In the genomic region with DNA sequence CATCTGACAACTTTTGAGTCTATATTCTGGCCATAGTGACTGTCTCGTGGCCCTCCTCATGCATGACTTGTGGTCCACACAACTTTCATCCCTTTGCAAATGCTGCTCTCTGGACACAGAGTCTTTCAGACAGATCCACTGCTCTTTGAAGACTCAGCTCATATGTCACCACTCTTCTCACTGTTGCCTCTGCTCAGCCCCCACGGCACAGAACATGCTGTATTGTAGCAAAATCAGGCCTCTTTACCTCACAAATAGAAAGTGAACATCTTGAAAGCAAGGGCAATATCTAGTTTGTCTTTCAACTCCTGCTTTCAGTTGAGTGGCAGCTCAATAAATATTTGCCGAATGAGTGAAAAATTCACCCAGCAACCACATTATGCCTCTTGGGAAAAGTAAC, we compare ENCODE assay signal across 16 cellular contexts.
DNase-seq lines count a peak whose midpoint lies in the region; ATAC-seq and TF ChIP-seq lines count a peak whose summit lies in the region.
"Had no signal": no experiment of that assay in that cellular context is flagged by ENCODE, and none has a peak within 500 bp of the region (broad histone marks: within the 10 kb centered on the region; RNA-seq: fewer than 3 reads in every experiment).

No MANE protein-coding gene starts in this region.

- H3K4me3 Mint-ChIP-seq in glutamatergic neuron (ENCODE audit: unreplicated experiment), result peak overlapping the region; percentile 81
- H3K4me3 Mint-ChIP-seq: CD4-positive, alpha-beta memory T cell; GM23338 had no signal

- H3K4me1 ChIP-seq in OCI-LY1 (ENCODE audit: insufficient read depth, low read length, severe bottlenecking) (peaks cover 65% of the 10 kb centered on the region), body of pancreas (no peaks in the 10 kb centered on the region)

- no peaks in the 10 kb centered on the region for H3K36me3 Mint-ChIP-seq in glutamatergic neuron (ENCODE audit: unreplicated experiment)
- H3K36me3 Mint-ChIP-seq: CD4-positive, alpha-beta memory T cell had no signal

- no peaks in the 10 kb centered on the region for H3K9me2 ChIP-seq in OCI-LY1 (ENCODE audit: low read depth, low read length)

- peaks cover 65% of the 10 kb centered on the region for H3K4me1 Mint-ChIP-seq in glutamatergic neuron (ENCODE audit: low read depth, unreplicated experiment)
- H3K4me1 Mint-ChIP-seq: CD4-positive, alpha-beta memory T cell had no signal

- 18 to 24% methylated on average over 3 of the region's 3 CpGs for WGBS in body of pancreas, 2 donors

- peak overlapping the region; percentile 99 for H3K27ac Mint-ChIP-seq in glutamatergic neuron (ENCODE audit: unreplicated experiment)
- H3K27ac Mint-ChIP-seq: CD4-positive, alpha-beta memory T cell had no signal

- H3K36me3 ChIP-seq in OCI-LY1 (ENCODE audit: insufficient read depth, low read length), result no peaks in the 10 kb centered on the region
- H3K36me3 ChIP-seq in body of pancreas (replicated peaks in 1 of 2; ENCODE audit: insufficient read depth in 1 of 2, low read depth in 2 of 2), result no peaks in the 10 kb centered on the region

- peaks cover 25% of the 10 kb centered on the region for H3K9me3 Mint-ChIP-seq in glutamatergic neuron (ENCODE audit: unreplicated experiment)
- H3K9me3 Mint-ChIP-seq: GM23338 had no signal

- intact Hi-C loops in body of pancreas (cut with DNase I), result no loop called here

- DNase-seq in DMS 273 (lab: John Stamatoyannopoulos, UW; ENCODE audit: unreplicated experiment) (peak; percentile 20), DMS 273 treated with DMSO at 0.1 percent for 48 hours (lab: John Stamatoyannopoulos, UW) (no peak), glutamatergic neuron (no peak), retina (peak; percentile 48), body of pancreas (no peak)
- DNase-seq: AML-193; CD4-positive, alpha-beta memory T cell; DMS79; H7 had no signal

- no peak overlapping the region for H2AFZ ChIP-seq in OCI-LY1 (ENCODE audit: low read length)
- H2AFZ ChIP-seq: GM23338 had no signal

- 0 out of 2 replicates have a peak overlapping the region, but pooled peaks have one; percentile 12 for H3K9ac ChIP-seq in OCI-LY1 (ENCODE audit: low read length)

- H3F3A ChIP-seq in OCI-LY1 (ENCODE audit: insufficient read depth, low read length), result no peaks in the 10 kb centered on the region

- H3K27ac ChIP-seq in OCI-LY1 (ENCODE audit: low read depth, low read length, poor library complexity, severe bottlenecking), result peak overlapping the region; percentile 30
- no peak overlapping the region for H3K27ac ChIP-seq in body of pancreas
- H3K27ac ChIP-seq: 22Rv1, C4-2B had no signal

- TF ChIP-seq POLR2A in body of pancreas (IDR thresholded peaks at IDR 0.05), result no peak

- ATAC-seq in HG02885 (IDR thresholded peaks at IDR 0.05; ENCODE audit: poor library complexity, unreplicated experiment) (no peak), GM21717 (IDR thresholded peaks at IDR 0.05; ENCODE audit: unreplicated experiment) (no peak), body of pancreas (no peak)
- ATAC-seq: GM12878 had no signal

- no peaks in the 10 kb centered on the region for H3K9me3 ChIP-seq in OCI-LY1 (ENCODE audit: low read length)
- H3K9me3 ChIP-seq in body of pancreas, result no peaks in the 10 kb centered on the region

- H3K4me2 ChIP-seq in OCI-LY1 (ENCODE audit: low read length), result peak overlapping the region; percentile 20; the same call in 1 of the 2 replicates
- H3K4me2 ChIP-seq: GM23338 had no signal

- no peaks in the 10 kb centered on the region for H3K27me3 ChIP-seq in OCI-LY1 (ENCODE audit: insufficient read depth, low read length)
- no peaks in the 10 kb centered on the region for H3K27me3 ChIP-seq in body of pancreas

- peaks cover 14% of the 10 kb centered on the region for H3K27me3 Mint-ChIP-seq in glutamatergic neuron (ENCODE audit: unreplicated experiment)
- H3K27me3 Mint-ChIP-seq: CD4-positive, alpha-beta memory T cell had no signal

- TF ChIP-seq CTCF in OCI-LY1 (IDR thresholded peaks at IDR 0.05; ENCODE audit: low read length), result no peak
- TF ChIP-seq CTCF in glutamatergic neuron (IDR thresholded peaks at IDR 0.05; ENCODE audit: partially characterized antibody, unreplicated experiment), result no peak
- TF ChIP-seq CTCF in body of pancreas (IDR thresholded peaks at IDR 0.05), result no peak

- H3K4me3 ChIP-seq in OCI-LY1 (ENCODE audit: low read depth, low read length, poor library complexity, severe bottlenecking) (no peak overlapping the region), body of pancreas (no peak overlapping the region)
- H3K4me3 ChIP-seq: GM12878, GM23338 had no signal

- H4K20me1 ChIP-seq in OCI-LY1 (ENCODE audit: insufficient read depth, low read length), result no peaks in the 10 kb centered on the region

- no peaks in the 10 kb centered on the region for H3K79me2 ChIP-seq in OCI-LY1 (ENCODE audit: insufficient read depth, low read length)

Comparison
In these comparisons a context has a peak if more than half of its experiments do, and no peak if none do; other contexts are left out.
1. DNase-seq: peak in DMS 273 (single experiment) and retina (single experiment); none in DMS 273 treated with DMSO at 0.1 percent for 48 hours (single experiment), glutamatergic neuron (single experiment) and body of pancreas (0 of 4).